Comparison of ENCODE assay signal across 8 cellular contexts in genomic region chr14:89417111-89417468, GRCh38. TPM values are rescaled to one million over a fixed set of nuclear protein-coding genes. Genes with fewer than 3 reads are reported as not detected.
DNase-seq lines count a peak whose midpoint lies in the region; ATAC-seq and TF ChIP-seq lines count a peak whose summit lies in the region.

A gene with protein sequence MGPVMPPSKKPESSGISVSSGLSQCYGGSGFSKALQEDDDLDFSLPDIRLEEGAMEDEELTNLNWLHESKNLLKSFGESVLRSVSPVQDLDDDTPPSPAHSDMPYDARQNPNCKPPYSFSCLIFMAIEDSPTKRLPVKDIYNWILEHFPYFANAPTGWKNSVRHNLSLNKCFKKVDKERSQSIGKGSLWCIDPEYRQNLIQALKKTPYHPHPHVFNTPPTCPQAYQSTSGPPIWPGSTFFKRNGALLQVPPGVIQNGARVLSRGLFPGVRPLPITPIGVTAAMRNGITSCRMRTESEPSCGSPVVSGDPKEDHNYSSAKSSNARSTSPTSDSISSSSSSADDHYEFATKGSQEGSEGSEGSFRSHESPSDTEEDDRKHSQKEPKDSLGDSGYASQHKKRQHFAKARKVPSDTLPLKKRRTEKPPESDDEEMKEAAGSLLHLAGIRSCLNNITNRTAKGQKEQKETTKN (minus strand): TSS chr14:89417233. CDS start chr14:89412476, 4,757 bp downstream.

- peak; percentile 46 for ATAC-seq in GM21529 (IDR thresholded peaks at IDR 0.05; ENCODE audit: unreplicated experiment)
- peak; percentile 68 to 74 for ATAC-seq in activated T-cell treated with anti-CD3 and anti-CD28 coated beads, Interleukin-2, amount 50 U/mL, for 4 hours
- ATAC-seq in esophagus mucosa = peak; percentile 83

- H3K4me3 ChIP-seq in muscle layer of duodenum (ENCODE audit: low read depth in 1 of 2, low read length in 2 of 2) = peak within 1 kb of the TSS; percentile 78 to 87

- H3K27me3 Mint-ChIP-seq in IgD-negative memory B cell = no peaks in the 10 kb centered on the region
- H3K27me3 Mint-ChIP-seq in activated T-cell treated with anti-CD3 and anti-CD28 coated beads, Interleukin-2, amount 50 U/mL, for 4 hours (ENCODE audit: low read depth) = no peaks in the 10 kb centered on the region

- H3K9me3 Mint-ChIP-seq in IgD-negative memory B cell = no peaks in the 10 kb centered on the region
- no peaks in the 10 kb centered on the region for H3K9me3 Mint-ChIP-seq in activated T-cell treated with anti-CD3 and anti-CD28 coated beads, Interleukin-2, amount 50 U/mL, for 4 hours

- no peaks in the 10 kb centered on the region for H3K9me3 ChIP-seq in muscle layer of duodenum (ENCODE audit: control insufficient read depth in 1 of 2, low read length in 2 of 2)

- H3K4me1 Mint-ChIP-seq in IgD-negative memory B cell = peaks cover 27 to 33% (median 29%) of the 10 kb centered on the region in 3 donors
- H3K4me1 Mint-ChIP-seq in activated T-cell treated with anti-CD3 and anti-CD28 coated beads, Interleukin-2, amount 50 U/mL, for 4 hours (ENCODE audit: low read depth) = peaks cover 51% of the 10 kb centered on the region

- peaks cover 7% of the 10 kb centered on the region for H3K36me3 Mint-ChIP-seq in IgD-negative memory B cell
- H3K36me3 Mint-ChIP-seq in activated T-cell treated with anti-CD3 and anti-CD28 coated beads, Interleukin-2, amount 50 U/mL, for 4 hours (ENCODE audit: insufficient read depth) = peaks cover 16% of the 10 kb centered on the region

- H3K27me3 ChIP-seq in muscle layer of duodenum (ENCODE audit: low read depth, low read length) = no peaks in the 10 kb centered on the region

- peak within 1 kb of the TSS; percentile 97 to 99 (median 97) for H3K27ac Mint-ChIP-seq in IgD-negative memory B cell

- peaks cover 0 to 4% of the 10 kb centered on the region in 2 donors for H3K36me3 ChIP-seq in muscle layer of duodenum (ENCODE audit: control insufficient read depth in 1 of 2, insufficient read depth in 2 of 2, low read length in 2 of 2)

- H3K4me3 Mint-ChIP-seq in IgD-negative memory B cell = peak within 1 kb of the TSS; percentile 94 to 99 (median 98)
- H3K4me3 Mint-ChIP-seq in activated T-cell treated with anti-CD3 and anti-CD28 coated beads, Interleukin-2, amount 50 U/mL, for 4 hours = peak within 1 kb of the TSS; percentile 91

- peak; percentile 94 for DNase-seq in DMS 273 (lab: John Stamatoyannopoulos, UW; ENCODE audit: unreplicated experiment)
- peak; percentile 83 for DNase-seq in activated T-cell treated with anti-CD3 and anti-CD28 coated beads, Interleukin-2, amount 50 U/mL, for 4 hours
- DNase-seq in stimulated activated CD8-positive, alpha-beta memory T cell treated with anti-CD3 and anti-CD28 coated beads, Interleukin-7, amount 100 ng/mL, for 24 hours (ENCODE audit: low read depth) = peak; percentile 76

- H3K27ac ChIP-seq in muscle layer of duodenum (ENCODE audit: low read length) = peak within 1 kb of the TSS; percentile 91

- H3K4me1 ChIP-seq in muscle layer of duodenum (ENCODE audit: control insufficient read depth in 1 of 2, insufficient read depth in 2 of 2, low read length in 2 of 2) = peaks cover 0 to 20% of the 10 kb centered on the region in 2 donors

TF ChIP-seq in PFSK-1, 5 proteins besides CTCF, POLR2A, EP300 and RAD21:
- TF ChIP-seq SIN3A (IDR thresholded peaks at IDR 0.05; ENCODE audit: borderline replicate concordance, insufficient read depth, low read length) (0 out of 2 replicates have a peak, but pooled peaks have one; percentile 20), FOXP2 (optimal IDR thresholded peaks at IDR 0.05; ENCODE audit: borderline replicate concordance, extremely low read depth, extremely low read length, insufficient read depth) (peak; percentile 83), REST (IDR thresholded peaks at IDR 0.05; ENCODE audit: insufficient read depth in 1 of 2, low read depth in 2 of 2, low read length in 2 of 2) (no peak), TAF1 (IDR thresholded peaks at IDR 0.05; ENCODE audit: borderline replicate concordance, insufficient read depth, low read length) (no peak)
TF ChIP-seq in PFSK-1: peak in this region for 2.

RNA-seq across cellular contexts. Expression of the gene that starts here (rescaled TPM):
- polyA plus RNA-seq in IgD-negative memory B cell = 62.5 TPM
- 9.8 TPM for polyA plus RNA-seq in PFSK-1 (2012; ENCODE audit: insufficient read length, low read depth)
- total RNA-seq in activated T-cell treated with anti-CD3 and anti-CD28 coated beads, Interleukin-2, amount 50 U/mL, for 4 hours = 10 to 100 TPM; 67.0 to 83.1 (median 69.5) TPM
- total RNA-seq in esophagus mucosa = 40.5 TPM

Comparison
In these comparisons a context has a peak if more than half of its experiments do, and no peak if none do; other contexts are left out.
1. Peak in every context shown above with its lines: DNase-seq, ATAC-seq, H3K4me3 ChIP-seq and H3K27ac ChIP-seq.